1 cellular context compared by ENCODE assay signal in genomic region chr9:95447660-95448420, GRCh38.
TF ChIP-seq lines count a peak whose summit lies in the region.

No MANE protein-coding gene starts in this region.

TF ChIP-seq in WTC11, 78 proteins besides CTCF, POLR2A, EP300 and RAD21 (continued from another document):
- TF ChIP-seq ZNF512 (CRISPR knock-in tag; IDR thresholded peaks at IDR 0.05; ENCODE audit: borderline replicate concordance) = no peak
- no peak for TF ChIP-seq ZBTB21 (CRISPR knock-in tag; IDR thresholded peaks at IDR 0.05; ENCODE audit: borderline replicate concordance)
- TF ChIP-seq ZNF219 (CRISPR knock-in tag; IDR thresholded peaks at IDR 0.05; ENCODE audit: borderline replicate concordance) = no peak
- TF ChIP-seq FOXK1 (CRISPR knock-in tag; IDR thresholded peaks at IDR 0.05) = peak; percentile 55; the same call in 1 of the 2 replicates
- TF ChIP-seq NR2C2 (CRISPR knock-in tag; IDR thresholded peaks at IDR 0.05) = no peak
- peak; percentile 69; the same call in 1 of the 2 replicates for TF ChIP-seq TEAD1 (CRISPR knock-in tag; IDR thresholded peaks at IDR 0.05)
- TF ChIP-seq FOXP4 (CRISPR knock-in tag; IDR thresholded peaks at IDR 0.05) = 0 out of 2 replicates have a peak, but pooled peaks have one; percentile 26
- TF ChIP-seq ZNF423 (CRISPR knock-in tag; IDR thresholded peaks at IDR 0.05) = peak; percentile 94
- TF ChIP-seq AFF4 (CRISPR knock-in tag; IDR thresholded peaks at IDR 0.05; ENCODE audit: borderline replicate concordance) = no peak
- TF ChIP-seq OVOL2 (CRISPR knock-in tag; IDR thresholded peaks at IDR 0.05; ENCODE audit: borderline replicate concordance) = no peak
- TF ChIP-seq E2F5 (CRISPR knock-in tag; IDR thresholded peaks at IDR 0.05) = 0 out of 2 replicates have a peak, but pooled peaks have one; percentile 38
- TF ChIP-seq ZNF121 (CRISPR knock-in tag; IDR thresholded peaks at IDR 0.05) = peak; percentile 66; the same call in 1 of the 2 replicates
- TF ChIP-seq ZNF281 (CRISPR knock-in tag; IDR thresholded peaks at IDR 0.05) = no peak
